Comparison of ENCODE assay signal across 26 cellular contexts in genomic region chr1:209414803-209415329, GRCh38.
DNase-seq lines count a peak whose midpoint lies in the region; ATAC-seq, FAIRE-seq and TF ChIP-seq lines count a peak whose summit lies in the region.
"Had no signal": no experiment of that assay in that cellular context is flagged by ENCODE, and none has a peak within 500 bp of the region (broad histone marks: within the 10 kb centered on the region; RNA-seq: fewer than 3 reads in every experiment).

No MANE protein-coding gene starts in this region.

- H3K9ac ChIP-seq in H1 (replicated peaks in 1 of 4; ENCODE audit: extremely low read depth in 1 of 4, low read depth in 3 of 4, low read length in 3 of 4), result no peak overlapping the region

- ATAC-seq in GM19035 (IDR thresholded peaks at IDR 0.05; ENCODE audit: unreplicated experiment), result no peak
- ATAC-seq in GM18502 (IDR thresholded peaks at IDR 0.05; ENCODE audit: poor library complexity, unreplicated experiment), result no peak
- ATAC-seq: A549, HepG2 had no signal

- no peak overlapping the region for H2BK120ac ChIP-seq in H1 (replicated peaks; ENCODE audit: low read depth, low read length)

- no peak; a peak in 1 of 3 replicates for TF ChIP-seq EP300 in H1 (IDR thresholded peaks at IDR 0.05; ENCODE audit: borderline replicate concordance in 1 of 2, low read depth in 2 of 2, low read length in 2 of 2)

- POLR2A ChIA-PET in RWPE1 (lab: Yijun Ruan, JAX; ENCODE audit: low non-redundant PET) (interaction anchor here (1.7 to 3.4 kb wide), 3 partner anchors 10 to 31 kb away, joined by 4 to 67 read pairs (median 14); no protein-coding TSS in a partner anchor), H1 (lab: Charles Lee; ENCODE audit: partially characterized antibody) (interaction anchor here (0.9 to 1.9 kb wide), 3 partner anchors 12 to 59 kb away, joined by 3 to 4 read pairs (median 3); no protein-coding TSS in a partner anchor)

- CTCF ChIA-PET in RWPE1 (lab: Yijun Ruan, JAX), result no interaction called here
- CTCF ChIA-PET in H1 (lab: Charles Lee; ENCODE audit: partially characterized antibody), result interaction anchor here (0.7 to 2.6 kb wide), 12 partner anchors 9 to 224 kb away, joined by 3 to 9 read pairs (median 4); no protein-coding TSS in a partner anchor

- H3K79me2 ChIP-seq in H1 (ENCODE audit: control insufficient read depth in 1 of 2, insufficient read depth in 2 of 2, low read length in 2 of 2), result no peaks in the 10 kb centered on the region

- H3K23ac ChIP-seq in H1 (ENCODE audit: insufficient read length), result no peak overlapping the region

- DNase-seq in RWPE1 (ENCODE audit: low spot score), result no peak
- DNase-seq in H1 (ENCODE audit: low read depth in 1 of 2, low spot score in 2 of 2), result no peak
- peak; percentile 22 for DNase-seq in islet precursor cell
- no peak for DNase-seq in urothelium cell line (ENCODE audit: low spot score)
- DNase-seq in NCI-H1092 (lab: John Stamatoyannopoulos, UW), result no peak
- DNase-seq in MG63, result no peak
- DNase-seq: DMS53, GDM1, KBM-7, NCI-H1105 treated with DMSO at 0.1 percent for 48 hours, NCI-H1694, NCI-H2081, NCI-H2171, NCI-H345, NCI-H524, NCI-H82, OCI-M1, SHP77 treated with DMSO at 0.1 percent for 48 hours had no signal

- no peak overlapping the region for H4K5ac ChIP-seq in H1 (ENCODE audit: insufficient read length, low read depth, low read length)

- H3K27ac ChIP-seq in RWPE1 (peak overlapping the region; percentile 92), H1 (ENCODE audit: low read depth, low read length) (no peak overlapping the region)
- H3K27ac ChIP-seq: A549, HL-60, SK-N-MC had no signal

- H3K56ac ChIP-seq in H1 (replicated peaks; ENCODE audit: insufficient read length, low read depth, low read length), result no peak overlapping the region

- H2AFZ ChIP-seq in H1 (ENCODE audit: low read length), result no peak overlapping the region

- WGBS in H1 (ENCODE audit: extremely low coverage in 1 of 2, insufficient coverage in 1 of 2, insufficient read length in 1 of 2, insufficient replicate concordance in 2 of 2, low coverage in 1 of 2, low lambda C conversion rate in 2 of 2, missing lambda C conversion rate in 1 of 2), 2 experiments, result 73% methylated on average over 8 of the region's 8 CpGs; no CpG with 5 or more reads in 1 of the 2 experiments

- H3K18ac ChIP-seq in H1 (ENCODE audit: extremely low read depth, low read length), result 0 out of 2 replicates have a peak overlapping the region, but pooled peaks have one; percentile 1

- TF ChIP-seq CTCF in RWPE1 (conservative IDR thresholded peaks at IDR 0.05; ENCODE audit: low read depth), result no peak
- no peak for TF ChIP-seq CTCF in H1 (IDR thresholded peaks at IDR 0.05; ENCODE audit: control extremely low read depth in 1 of 3, insufficient read depth in 1 of 3, low read depth in 1 of 3, low read length in 3 of 3)

- no peak overlapping the region for H3K4me3 ChIP-seq in H1 (ENCODE audit: extremely low read depth in 1 of 4, insufficient read depth in 2 of 4, low read depth in 3 of 4, low read length in 4 of 4)
- no peak overlapping the region for H3K4me3 ChIP-seq in MG63
- H3K4me3 ChIP-seq: A549, HAP-1, SK-N-MC had no signal

- H2BK15ac ChIP-seq in H1 (ENCODE audit: low read length), result no peak overlapping the region

- H3K23me2 ChIP-seq in H1 (ENCODE audit: low read depth, low read length), result peaks cover 2% of the 10 kb centered on the region; the same call in 1 of the 2 replicates

- FAIRE-seq in H1 (lab: Jason Lieb, UNC), result peak; percentile 13
- FAIRE-seq in urothelium cell line (lab: Jason Lieb, UNC), result peak; percentile 81
- FAIRE-seq: A549, D721Med, HepG2 had no signal

- no peak for TF ChIP-seq RAD21 in H1 (IDR thresholded peaks at IDR 0.05 in 1 of 2, conservative IDR thresholded peaks at IDR 0.05 in 1 of 2; ENCODE audit: low read depth in 2 of 2, low read length in 2 of 2)

- peaks cover 4 to 9% (median 8%) of the 10 kb centered on the region in 4 experiments; a peak in 4 of 7 replicates for H3K4me1 ChIP-seq in H1 (replicated peaks in 1 of 4; ENCODE audit: control insufficient read depth in 3 of 4, insufficient read depth in 4 of 4, low read length in 3 of 4)

- peaks cover 0 to 24% (median 13%) of the 10 kb centered on the region in 4 experiments; a peak in 4 of 7 replicates for H3K27me3 ChIP-seq in H1 (replicated peaks in 1 of 4; ENCODE audit: control insufficient read depth in 3 of 4, extremely low read depth in 1 of 4, insufficient read depth in 3 of 4, low read length in 3 of 4)
- no peaks in the 10 kb centered on the region for H3K27me3 ChIP-seq in MG63

- no peak overlapping the region for H3K4me2 ChIP-seq in H1 (ENCODE audit: insufficient read depth in 1 of 2, low read depth in 2 of 2, low read length in 2 of 2)
- H3K4me2 ChIP-seq: A549 had no signal

- no peak overlapping the region for H2BK12ac ChIP-seq in H1 (ENCODE audit: low read depth, low read length)

- H3K36me3 ChIP-seq in H1 (ENCODE audit: control insufficient read depth in 2 of 4, insufficient read depth in 4 of 4, low read length in 3 of 4) (no peaks in the 10 kb centered on the region), MG63 (no peaks in the 10 kb centered on the region)
- H3K36me3 ChIP-seq: HAP-1 had no signal

- 0 out of 2 replicates have a peak overlapping the region, but pooled peaks have one; percentile 35 for H2BK20ac ChIP-seq in H1 (ENCODE audit: low read length)

- no peak overlapping the region for H3K14ac ChIP-seq in H1 (ENCODE audit: insufficient read length)

- no peaks in the 10 kb centered on the region for H3K79me1 ChIP-seq in H1 (ENCODE audit: low read depth, low read length)

- H3K9me3 ChIP-seq in H1 (ENCODE audit: insufficient read depth in 2 of 2, low read depth in 1 of 2, low read length in 1 of 2) (no peaks in the 10 kb centered on the region), MG63 (no peaks in the 10 kb centered on the region)
- H3K9me3 ChIP-seq: A549, HAP-1 had no signal

- no peak overlapping the region for H4K8ac ChIP-seq in H1 (ENCODE audit: extremely low read depth, insufficient read depth, low read length)

- H4K91ac ChIP-seq in H1 (replicated peaks; ENCODE audit: insufficient read length, low read length), result no peak overlapping the region

- no peak overlapping the region for H3K4ac ChIP-seq in H1 (replicated peaks; ENCODE audit: insufficient read length, low read depth, low read length)

- no peak overlapping the region for H2AK5ac ChIP-seq in H1 (ENCODE audit: low read depth, low read length)

- no peak overlapping the region for H2BK5ac ChIP-seq in H1 (ENCODE audit: low read depth, low read length)

- H4K20me1 ChIP-seq in H1 (replicated peaks in 1 of 2; ENCODE audit: control insufficient read depth in 1 of 2, insufficient read depth in 2 of 2, low read length in 2 of 2), result no peaks in the 10 kb centered on the region

- no peak for TF ChIP-seq POLR2A in H1 (IDR thresholded peaks at IDR 0.05; ENCODE audit: control extremely low read depth in 1 of 2, low read depth in 2 of 2, low read length in 2 of 2)
